Comparison of ENCODE assay signal across 9 cellular contexts in the genomic region with DNA sequence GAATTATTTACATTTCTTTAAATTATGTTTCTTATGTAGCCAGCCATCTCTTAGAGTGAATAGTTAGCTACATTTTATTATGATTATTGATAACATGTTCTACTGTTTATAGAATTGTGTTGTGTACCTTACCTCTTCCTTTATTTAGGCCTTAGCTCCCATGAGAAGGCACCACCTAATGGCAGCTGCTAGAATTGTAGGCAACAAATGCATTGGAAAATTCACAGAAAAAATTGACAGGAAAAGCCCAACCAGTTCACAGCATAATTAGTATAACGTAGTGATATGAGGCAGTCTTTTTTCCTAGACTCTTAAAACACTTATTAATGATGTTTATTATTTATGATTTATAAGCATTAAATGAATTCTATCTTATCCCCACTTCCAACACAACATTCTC.
DNase-seq lines count a peak whose midpoint lies in the region; ATAC-seq and TF ChIP-seq lines count a peak whose summit lies in the region.
"Had no signal": no experiment of that assay in that cellular context is flagged by ENCODE, and none has a peak within 500 bp of the region (broad histone marks: within the 10 kb centered on the region; RNA-seq: fewer than 3 reads in every experiment).

No MANE protein-coding gene starts in this region.

- H3K4me3 ChIP-seq in endodermal cell (ENCODE audit: low read length), result no peak overlapping the region
- H3K4me3 ChIP-seq in testis, result no peak overlapping the region

- no peak overlapping the region for H3K27ac ChIP-seq in endodermal cell (ENCODE audit: low read depth, low read length)
- no peak overlapping the region for H3K27ac ChIP-seq in testis

- peaks cover 3% of the 10 kb centered on the region for H3K9me3 Mint-ChIP-seq in activated CD8-positive, alpha-beta T cell treated with anti-CD3 and anti-CD28 coated beads for 36 hours
- no peaks in the 10 kb centered on the region for H3K9me3 Mint-ChIP-seq in activated CD8-positive, alpha-beta T cell treated with anti-CD3 and anti-CD28 coated beads, Interleukin-2, amount 10 ng/mL, durations not matched to agents 7 days and 5 days (ENCODE audit: insufficient read depth)
- H3K9me3 Mint-ChIP-seq in endodermal cell, result no peaks in the 10 kb centered on the region

- no peak overlapping the region for H3K27ac Mint-ChIP-seq in activated CD8-positive, alpha-beta T cell treated with anti-CD3 and anti-CD28 coated beads for 36 hours
- H3K27ac Mint-ChIP-seq in activated CD8-positive, alpha-beta T cell treated with anti-CD3 and anti-CD28 coated beads, Interleukin-2, amount 10 ng/mL, durations not matched to agents 7 days and 5 days, result no peak overlapping the region
- H3K27ac Mint-ChIP-seq in endodermal cell, result no peak overlapping the region
- H3K27ac Mint-ChIP-seq: activated naive CD8-positive, alpha-beta T cell treated with anti-CD3 and anti-CD28 coated beads, Interleukin-2, amount 10 ng/mL, durations not matched to agents 7 days and 5 days had no signal

- no peak overlapping the region for H3K9ac ChIP-seq in endodermal cell (ENCODE audit: extremely low read depth, low read length, poor library complexity, severe bottlenecking)

- TF ChIP-seq POLR2A in testis (IDR thresholded peaks at IDR 0.05), result no peak

- POLR2A ChIA-PET in activated CD8-positive, alpha-beta T cell treated with anti-CD3 and anti-CD28 coated beads for 36 hours (lab: Charles Lee), result no interaction called here
- POLR2A ChIA-PET in activated CD8-positive, alpha-beta T cell treated with anti-CD3 and anti-CD28 coated beads, Interleukin-2, amount 10 ng/mL, durations not matched to agents 7 days and 5 days (lab: Charles Lee), result no interaction called here

- no peaks in the 10 kb centered on the region for H3K27me3 ChIP-seq in endodermal cell (ENCODE audit: control insufficient read depth, insufficient read depth, low read length, poor library complexity, severe bottlenecking)
- no peaks in the 10 kb centered on the region for H3K27me3 ChIP-seq in testis

- CTCF ChIA-PET in activated CD8-positive, alpha-beta T cell treated with anti-CD3 and anti-CD28 coated beads for 36 hours (lab: Charles Lee), result interaction anchor here (1.3 to 1.5 kb wide), 2 partner anchors 12 to 142 kb away, joined by 3 to 4 read pairs; no protein-coding TSS in a partner anchor
- CTCF ChIA-PET in activated CD8-positive, alpha-beta T cell treated with anti-CD3 and anti-CD28 coated beads, Interleukin-2, amount 10 ng/mL, durations not matched to agents 7 days and 5 days (lab: Charles Lee), result no interaction called here

- no CpG with 5 or more reads among the region's 1 CpG for WGBS in endodermal cell (ENCODE audit: insufficient coverage in 1 of 2, insufficient read length in 1 of 2), 2 experiments
- 0% methylated on average over 1 of the region's 1 CpG for WGBS in testis, 2 donors

- peaks cover 9% of the 10 kb centered on the region for H3K4me1 Mint-ChIP-seq in activated CD8-positive, alpha-beta T cell treated with anti-CD3 and anti-CD28 coated beads for 36 hours (ENCODE audit: low read depth)
- H3K4me1 Mint-ChIP-seq in activated CD8-positive, alpha-beta T cell treated with anti-CD3 and anti-CD28 coated beads, Interleukin-2, amount 10 ng/mL, durations not matched to agents 7 days and 5 days (ENCODE audit: low read depth), result peaks cover 6% of the 10 kb centered on the region
- H3K4me1 Mint-ChIP-seq in endodermal cell, result peaks cover 12% of the 10 kb centered on the region

- H3K27me3 Mint-ChIP-seq in activated CD8-positive, alpha-beta T cell treated with anti-CD3 and anti-CD28 coated beads for 36 hours, result no peaks in the 10 kb centered on the region
- no peaks in the 10 kb centered on the region for H3K27me3 Mint-ChIP-seq in activated CD8-positive, alpha-beta T cell treated with anti-CD3 and anti-CD28 coated beads, Interleukin-2, amount 10 ng/mL, durations not matched to agents 7 days and 5 days (ENCODE audit: low read depth)
- H3K27me3 Mint-ChIP-seq in endodermal cell (ENCODE audit: insufficient read depth), result no peaks in the 10 kb centered on the region
- H3K27me3 Mint-ChIP-seq: activated naive CD8-positive, alpha-beta T cell treated with anti-CD3 and anti-CD28 coated beads, Interleukin-2, amount 10 ng/mL, durations not matched to agents 7 days and 5 days had no signal

- H3K4me1 ChIP-seq in endodermal cell (ENCODE audit: control insufficient read depth, insufficient read depth, low read length) (peaks cover 5% of the 10 kb centered on the region), testis (no peaks in the 10 kb centered on the region)

- H3K4me3 Mint-ChIP-seq in activated CD8-positive, alpha-beta T cell treated with anti-CD3 and anti-CD28 coated beads for 36 hours, result no peak overlapping the region
- H3K4me3 Mint-ChIP-seq in activated CD8-positive, alpha-beta T cell treated with anti-CD3 and anti-CD28 coated beads, Interleukin-2, amount 10 ng/mL, durations not matched to agents 7 days and 5 days, result no peak overlapping the region
- no peak overlapping the region for H3K4me3 Mint-ChIP-seq in endodermal cell
- H3K4me3 Mint-ChIP-seq: activated naive CD8-positive, alpha-beta T cell treated with anti-CD3 and anti-CD28 coated beads, Interleukin-2, amount 10 ng/mL, durations not matched to agents 7 days and 5 days had no signal

- H3K36me3 Mint-ChIP-seq in activated CD8-positive, alpha-beta T cell treated with anti-CD3 and anti-CD28 coated beads for 36 hours (ENCODE audit: low read depth), result peaks cover 9% of the 10 kb centered on the region
- H3K36me3 Mint-ChIP-seq in activated CD8-positive, alpha-beta T cell treated with anti-CD3 and anti-CD28 coated beads, Interleukin-2, amount 10 ng/mL, durations not matched to agents 7 days and 5 days (ENCODE audit: low read depth), result peaks cover 4% of the 10 kb centered on the region
- H3K36me3 Mint-ChIP-seq in endodermal cell (ENCODE audit: low read depth), result no peaks in the 10 kb centered on the region

- H3K36me3 ChIP-seq in endodermal cell (ENCODE audit: control insufficient read depth, insufficient read depth, low read length) (no peaks in the 10 kb centered on the region), testis (ENCODE audit: low read depth, missing control alignments) (no peaks in the 10 kb centered on the region)

- peak; percentile 7 for DNase-seq in activated CD8-positive, alpha-beta T cell treated with anti-CD3 and anti-CD28 coated beads for 36 hours
- DNase-seq in activated CD8-positive, alpha-beta T cell treated with anti-CD3 and anti-CD28 coated beads, Interleukin-2, amount 10 ng/mL, durations not matched to agents 7 days and 5 days, result no peak
- DNase-seq in NCI-H460 (ENCODE audit: extremely low read depth, low read depth), result peak; percentile 21
- DNase-seq in endodermal cell, result peak; percentile 66
- DNase-seq in testis, result no peak
- no peak for DNase-seq in stimulated activated CD4-positive, alpha-beta T cell treated with anti-CD3 and anti-CD28 coated beads, Interleukin-2, amount 100 ng/mL, for 48 hours
- DNase-seq: activated naive CD8-positive, alpha-beta T cell treated with anti-CD3 and anti-CD28 coated beads, Interleukin-2, amount 10 ng/mL, durations not matched to agents 7 days and 5 days had no signal

- H3K9me3 ChIP-seq in endodermal cell (ENCODE audit: control insufficient read depth, low read length), result no peaks in the 10 kb centered on the region
- H3K9me3 ChIP-seq in testis, result no peaks in the 10 kb centered on the region

- no peak for ATAC-seq in activated CD8-positive, alpha-beta T cell treated with anti-CD3 and anti-CD28 coated beads for 36 hours
- no peak for ATAC-seq in activated CD8-positive, alpha-beta T cell treated with anti-CD3 and anti-CD28 coated beads, Interleukin-2, amount 10 ng/mL, durations not matched to agents 7 days and 5 days
- ATAC-seq in GM19463 (IDR thresholded peaks at IDR 0.05; ENCODE audit: unreplicated experiment), result no peak
- ATAC-seq in GM18867 (IDR thresholded peaks at IDR 0.05; ENCODE audit: unreplicated experiment), result no peak

- intact Hi-C loops in activated CD8-positive, alpha-beta T cell treated with anti-CD3 and anti-CD28 coated beads for 36 hours (cut with micrococcal nuclease), result no loop called here
- intact Hi-C loops in testis (cut with DNase I; ENCODE audit: low total_unique reads), result no loop called here

- peak; percentile 18 for TF ChIP-seq CTCF in activated CD8-positive, alpha-beta T cell treated with anti-CD3 and anti-CD28 coated beads for 36 hours (IDR thresholded peaks at IDR 0.05)
- TF ChIP-seq CTCF in endodermal cell (conservative IDR thresholded peaks at IDR 0.05) (peak; percentile 84), testis (IDR thresholded peaks at IDR 0.05) (peak in 2 of 3 experiments; percentile 27 to 32)

Comparison
In these comparisons a context has a peak if more than half of its experiments do, and no peak if none do; other contexts are left out.
1. DNase-seq: peak in activated CD8-positive, alpha-beta T cell treated with anti-CD3 and anti-CD28 coated beads for 36 hours (single experiment), NCI-H460 (single experiment) and endodermal cell (single experiment); none in activated CD8-positive, alpha-beta T cell treated with anti-CD3 and anti-CD28 coated beads, Interleukin-2, amount 10 ng/mL, durations not matched to agents 7 days and 5 days (single experiment), testis (single experiment) and stimulated activated CD4-positive, alpha-beta T cell treated with anti-CD3 and anti-CD28 coated beads, Interleukin-2, amount 100 ng/mL, for 48 hours (0 of 2).
2. CTCF ChIP-seq: peak in every context shown above with its lines; median percentile 84 in endodermal cell; 30 in testis; 18 in activated CD8-positive, alpha-beta T cell treated with anti-CD3 and anti-CD28 coated beads for 36 hours.